1 cellular context compared by ENCODE assay signal in genomic region chr17:49677933-49678847, GRCh38.
A peak's percentile ranks its signal among the peaks of the same experiment; 100 is the strongest.
TF ChIP-seq lines count a peak whose summit lies in the region.

Gene SPOP (minus strand): TSS chr17:49678097. CDS start chr17:49622810, 55,287 bp downstream.

TF ChIP-seq in GM12878, 131 proteins besides CTCF, POLR2A, EP300 and RAD21 (continued from another document and continues in another):
- TF ChIP-seq, protein P1, sequence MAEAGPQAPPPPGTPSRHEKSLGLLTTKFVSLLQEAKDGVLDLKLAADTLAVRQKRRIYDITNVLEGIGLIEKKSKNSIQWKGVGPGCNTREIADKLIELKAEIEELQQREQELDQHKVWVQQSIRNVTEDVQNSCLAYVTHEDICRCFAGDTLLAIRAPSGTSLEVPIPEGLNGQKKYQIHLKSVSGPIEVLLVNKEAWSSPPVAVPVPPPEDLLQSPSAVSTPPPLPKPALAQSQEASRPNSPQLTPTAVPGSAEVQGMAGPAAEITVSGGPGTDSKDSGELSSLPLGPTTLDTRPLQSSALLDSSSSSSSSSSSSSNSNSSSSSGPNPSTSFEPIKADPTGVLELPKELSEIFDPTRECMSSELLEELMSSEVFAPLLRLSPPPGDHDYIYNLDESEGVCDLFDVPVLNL (IDR thresholded peaks at IDR 0.05; ENCODE audit: low read depth, low read length): no peak
- no peak for TF ChIP-seq RFX5 (IDR thresholded peaks at IDR 0.05; ENCODE audit: low read depth, low read length)
- TF ChIP-seq CREM (IDR thresholded peaks at IDR 0.05; ENCODE audit: low read depth): peak; percentile 95
- no peak for TF ChIP-seq ZNF24 (IDR thresholded peaks at IDR 0.05)
- no peak for TF ChIP-seq TCF3 (IDR thresholded peaks at IDR 0.05; ENCODE audit: borderline replicate concordance, insufficient read depth, low read depth, low read length)
- peak; percentile 71 for TF ChIP-seq FOXK2 (IDR thresholded peaks at IDR 0.05)
- TF ChIP-seq REST (IDR thresholded peaks at IDR 0.05; ENCODE audit: low read depth, low read length): no peak
- no peak for TF ChIP-seq FOXM1 (IDR thresholded peaks at IDR 0.05; ENCODE audit: low read depth, low read length)
- TF ChIP-seq, protein P2, sequence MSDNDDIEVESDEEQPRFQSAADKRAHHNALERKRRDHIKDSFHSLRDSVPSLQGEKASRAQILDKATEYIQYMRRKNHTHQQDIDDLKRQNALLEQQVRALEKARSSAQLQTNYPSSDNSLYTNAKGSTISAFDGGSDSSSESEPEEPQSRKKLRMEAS (IDR thresholded peaks at IDR 0.05; ENCODE audit: low read depth, low read length): peak; percentile 97
- TF ChIP-seq, protein P3, sequence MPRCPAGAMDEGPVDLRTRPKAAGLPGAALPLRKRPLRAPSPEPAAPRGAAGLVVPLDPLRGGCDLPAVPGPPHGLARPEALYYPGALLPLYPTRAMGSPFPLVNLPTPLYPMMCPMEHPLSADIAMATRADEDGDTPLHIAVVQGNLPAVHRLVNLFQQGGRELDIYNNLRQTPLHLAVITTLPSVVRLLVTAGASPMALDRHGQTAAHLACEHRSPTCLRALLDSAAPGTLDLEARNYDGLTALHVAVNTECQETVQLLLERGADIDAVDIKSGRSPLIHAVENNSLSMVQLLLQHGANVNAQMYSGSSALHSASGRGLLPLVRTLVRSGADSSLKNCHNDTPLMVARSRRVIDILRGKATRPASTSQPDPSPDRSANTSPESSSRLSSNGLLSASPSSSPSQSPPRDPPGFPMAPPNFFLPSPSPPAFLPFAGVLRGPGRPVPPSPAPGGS (IDR thresholded peaks at IDR 0.05; ENCODE audit: borderline replicate concordance, insufficient read depth, low read depth, low read length, poor library complexity, severe bottlenecking): no peak
- TF ChIP-seq NRF1 (conservative IDR thresholded peaks at IDR 0.05; ENCODE audit: low read depth, low read length): peak; percentile 49
- no peak for TF ChIP-seq SUZ12 (IDR thresholded peaks at IDR 0.05; ENCODE audit: unreplicated experiment)
- TF ChIP-seq, protein P4, sequence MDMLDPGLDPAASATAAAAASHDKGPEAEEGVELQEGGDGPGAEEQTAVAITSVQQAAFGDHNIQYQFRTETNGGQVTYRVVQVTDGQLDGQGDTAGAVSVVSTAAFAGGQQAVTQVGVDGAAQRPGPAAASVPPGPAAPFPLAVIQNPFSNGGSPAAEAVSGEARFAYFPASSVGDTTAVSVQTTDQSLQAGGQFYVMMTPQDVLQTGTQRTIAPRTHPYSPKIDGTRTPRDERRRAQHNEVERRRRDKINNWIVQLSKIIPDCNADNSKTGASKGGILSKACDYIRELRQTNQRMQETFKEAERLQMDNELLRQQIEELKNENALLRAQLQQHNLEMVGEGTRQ (IDR thresholded peaks at IDR 0.05; ENCODE audit: borderline replicate concordance, low read depth, low read length): no peak
- peak; percentile 68 for TF ChIP-seq RUNX3 (IDR thresholded peaks at IDR 0.05; ENCODE audit: low read length)
- peak; percentile 45 for TF ChIP-seq KLF5 (IDR thresholded peaks at IDR 0.05; ENCODE audit: partially characterized antibody)
- no peak for TF ChIP-seq ZNF207 (IDR thresholded peaks at IDR 0.05; ENCODE audit: borderline replicate concordance)
- no peak for TF ChIP-seq POLR2AphosphoS2 (IDR thresholded peaks at IDR 0.05; ENCODE audit: low read depth, low read length)
- TF ChIP-seq SREBF1 (IDR thresholded peaks at IDR 0.05; ENCODE audit: low read length): no peak
- TF ChIP-seq MTA3 (IDR thresholded peaks at IDR 0.05; ENCODE audit: borderline replicate concordance, low read length): no peak
- peak; percentile 60 for TF ChIP-seq TBL1XR1 (IDR thresholded peaks at IDR 0.05; ENCODE audit: low read depth, low read length)
- peak; percentile 8 to 61; a peak in 1 of 4 replicates for TF ChIP-seq BHLHE40 (IDR thresholded peaks at IDR 0.05; ENCODE audit: borderline replicate concordance in 1 of 2, low read depth in 2 of 2, low read length in 1 of 2)
- peak; percentile 44 to 69; a peak in 3 of 4 replicates for TF ChIP-seq IKZF2 (IDR thresholded peaks at IDR 0.05)
- peak; percentile 87 for TF ChIP-seq ATF7 (IDR thresholded peaks at IDR 0.05; ENCODE audit: low read depth)
- no peak for TF ChIP-seq NFXL1 (IDR thresholded peaks at IDR 0.05; ENCODE audit: borderline replicate concordance)
- TF ChIP-seq PAX8 (IDR thresholded peaks at IDR 0.05): no peak
- no peak for TF ChIP-seq CEBPB (IDR thresholded peaks at IDR 0.05; ENCODE audit: borderline replicate concordance in 1 of 2, low read depth in 2 of 2, low read length in 2 of 2)
- no peak; the same call in 1 of the 2 replicates for TF ChIP-seq MXI1 (IDR thresholded peaks at IDR 0.05; ENCODE audit: low read depth, low read length)
- TF ChIP-seq ZNF592 (IDR thresholded peaks at IDR 0.05): no peak
- TF ChIP-seq MLLT1 (IDR thresholded peaks at IDR 0.05): peak; percentile 78; the same call in 1 of the 2 replicates
- TF ChIP-seq SRF (IDR thresholded peaks at IDR 0.05; ENCODE audit: low read depth in 2 of 2, low read length in 2 of 2): no peak
- TF ChIP-seq, protein P5, sequence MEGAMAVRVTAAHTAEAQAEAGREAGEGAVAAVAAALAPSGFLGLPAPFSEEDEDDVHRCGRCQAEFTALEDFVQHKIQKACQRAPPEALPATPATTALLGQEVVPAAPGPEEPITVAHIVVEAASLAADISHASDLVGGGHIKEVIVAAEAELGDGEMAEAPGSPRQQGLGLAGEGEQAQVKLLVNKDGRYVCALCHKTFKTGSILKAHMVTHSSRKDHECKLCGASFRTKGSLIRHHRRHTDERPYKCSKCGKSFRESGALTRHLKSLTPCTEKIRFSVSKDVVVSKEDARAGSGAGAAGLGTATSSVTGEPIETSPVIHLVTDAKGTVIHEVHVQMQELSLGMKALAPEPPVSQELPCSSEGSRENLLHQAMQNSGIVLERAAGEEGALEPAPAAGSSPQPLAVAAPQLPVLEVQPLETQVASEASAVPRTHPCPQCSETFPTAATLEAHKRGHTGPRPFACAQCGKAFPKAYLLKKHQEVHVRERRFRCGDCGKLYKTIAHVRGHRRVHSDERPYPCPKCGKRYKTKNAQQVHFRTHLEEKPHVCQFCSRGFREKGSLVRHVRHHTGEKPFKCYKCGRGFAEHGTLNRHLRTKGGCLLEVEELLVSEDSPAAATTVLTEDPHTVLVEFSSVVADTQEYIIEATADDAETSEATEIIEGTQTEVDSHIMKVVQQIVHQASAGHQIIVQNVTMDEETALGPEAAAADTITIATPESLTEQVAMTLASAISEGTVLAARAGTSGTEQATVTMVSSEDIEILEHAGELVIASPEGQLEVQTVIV (IDR thresholded peaks at IDR 0.05; ENCODE audit: borderline replicate concordance, partially characterized antibody): peak; percentile 61
- TF ChIP-seq MEF2B (IDR thresholded peaks at IDR 0.05; ENCODE audit: partially characterized antibody, poor library complexity, severe bottlenecking): peak; percentile 40
- peak; percentile 65; the same call in 1 of the 2 replicates for TF ChIP-seq POLR2AphosphoS5 (IDR thresholded peaks at IDR 0.05; ENCODE audit: low read length)
- 0 out of 2 replicates have a peak, but pooled peaks have one; percentile 48 for TF ChIP-seq TAF1 (IDR thresholded peaks at IDR 0.05; ENCODE audit: borderline replicate concordance, low read depth, low read length)
- no peak for TF ChIP-seq BCL11A (IDR thresholded peaks at IDR 0.05; ENCODE audit: low read depth, low read length)
- TF ChIP-seq CBFB (IDR thresholded peaks at IDR 0.05; ENCODE audit: low read depth): no peak
- TF ChIP-seq SKIL (IDR thresholded peaks at IDR 0.05; ENCODE audit: low read depth, poor library complexity, severe bottlenecking): no peak
- TF ChIP-seq ZZZ3 (IDR thresholded peaks at IDR 0.05; ENCODE audit: control insufficient read depth, insufficient read length, low read depth): no peak
